Comparison of ENCODE assay signal across 8 cellular contexts in genomic region chr20:62063981-62064787, GRCh38. TPM values are rescaled to one million over a fixed set of nuclear protein-coding genes. Genes with fewer than 3 reads are reported as not detected.
DNase-seq lines count a peak whose midpoint lies in the region; ATAC-seq, FAIRE-seq and TF ChIP-seq lines count a peak whose summit lies in the region.

No MANE protein-coding gene starts in this region.

- H3K4me3 Mint-ChIP-seq in activated CD4-positive, alpha-beta T cell treated with anti-CD3 and anti-CD28 coated beads, Interleukin-2, amount 10 ng/mL, durations not matched to agents 7 days and 5 days, result peak overlapping the region; percentile 77

- in situ Hi-C loops in K562 (cut with MboI), result no loop called here

- H3K36me3 Mint-ChIP-seq in activated CD4-positive, alpha-beta T cell treated with anti-CD3 and anti-CD28 coated beads, Interleukin-2, amount 10 ng/mL, durations not matched to agents 7 days and 5 days (ENCODE audit: low read depth), result peaks cover 13% of the 10 kb centered on the region

- H3K36me3 ChIP-seq in K562 (ENCODE audit: control insufficient read depth, insufficient read depth, low read length) (peaks cover 35% of the 10 kb centered on the region), testis (ENCODE audit: low read depth, missing control alignments) (no peaks in the 10 kb centered on the region)

- POLR2A ChIA-PET in activated CD4-positive, alpha-beta T cell treated with anti-CD3 and anti-CD28 coated beads, Interleukin-2, amount 10 ng/mL, durations not matched to agents 7 days and 5 days (lab: Charles Lee), result no interaction called here
- POLR2A ChIA-PET in K562 (lab: Yijun Ruan, JAX), result interaction anchor here (0.5 kb wide), 1 partner anchor 689 kb away, joined by 3 read pairs; no protein-coding TSS in a partner anchor

- WGBS in K562 (ENCODE audit: insufficient coverage, low coverage, missing lambda C conversion rate), result 81% methylated on average over 26 of the region's 62 CpGs
- WGBS in testis, 2 donors, result 12 to 14% methylated on average over 19 to 47 of the region's 62 CpGs

- DNase-seq in activated CD4-positive, alpha-beta T cell treated with anti-CD3 and anti-CD28 coated beads, Interleukin-2, amount 10 ng/mL, durations not matched to agents 7 days and 5 days, result no peak
- no peak for DNase-seq in activated CD4-positive, alpha-beta T cell treated with anti-CD3 and anti-CD28 coated beads for 1 hour
- DNase-seq in K562 (ENCODE audit: extremely low read depth in 1 of 4, low spot score in 3 of 4), result peak in 2 of 4 experiments; percentile 24 to 56
- DNase-seq in kidney glomerular epithelial cell (lab: John Stamatoyannopoulos, UW), result peak; percentile 3
- DNase-seq in testis, result peak; percentile 42
- no peak for DNase-seq in mesenteric fat pad (ENCODE audit: low spot score)
- DNase-seq in NCI-H187 treated with DMSO at 0.1 percent for 48 hours (lab: John Stamatoyannopoulos, UW), result no peak

- peak overlapping the region in 1 of 2 experiments; percentile 85; a peak in 2 of 4 replicates for H3K9ac ChIP-seq in K562 (ENCODE audit: insufficient read depth in 1 of 2, low read depth in 2 of 2, low read length in 2 of 2)

- no peaks in the 10 kb centered on the region for H3K9me3 Mint-ChIP-seq in activated CD4-positive, alpha-beta T cell treated with anti-CD3 and anti-CD28 coated beads, Interleukin-2, amount 10 ng/mL, durations not matched to agents 7 days and 5 days

- H3K27ac ChIP-seq in K562 (ENCODE audit: extremely low read depth, low read depth, low read length) (no peak overlapping the region), testis (no peak overlapping the region)

- H3K4me3 ChIP-seq in K562 (no peak overlapping the region; the same call in 1 of the 2 replicates), testis (peak overlapping the region; percentile 26 to 54)

- TF ChIP-seq POLR2A in K562 (conservative IDR thresholded peaks at IDR 0.05) (no peak), testis (IDR thresholded peaks at IDR 0.05) (no peak)

- no peak overlapping the region for H3K4me2 ChIP-seq in K562 (ENCODE audit: insufficient read depth, low read length)

- FAIRE-seq in K562 (lab: Jason Lieb, UNC), result no peak

- TF ChIP-seq RAD21 in K562 (CRISPR knock-in tag; conservative IDR thresholded peaks at IDR 0.05 in 1 of 2, IDR thresholded peaks at IDR 0.05 in 1 of 2), result no peak

- no peak for TF ChIP-seq CTCF in K562 (IDR thresholded peaks at IDR 0.05 in 2 of 3, conservative IDR thresholded peaks at IDR 0.05 in 1 of 3; ENCODE audit: insufficient read depth in 2 of 3, low read depth in 1 of 3, low read length in 3 of 3)
- TF ChIP-seq CTCF in testis (IDR thresholded peaks at IDR 0.05), result no peak

- BruUV-seq in K562 (replicated peaks; lab: Mats Ljungman, UMichigan), result no TSS peak

- ATAC-seq in K562 (no peak), HG03095 (IDR thresholded peaks at IDR 0.05; ENCODE audit: unreplicated experiment) (no peak)

- peaks cover 53% of the 10 kb centered on the region for H3K4me1 Mint-ChIP-seq in activated CD4-positive, alpha-beta T cell treated with anti-CD3 and anti-CD28 coated beads, Interleukin-2, amount 10 ng/mL, durations not matched to agents 7 days and 5 days

- CTCF ChIA-PET in activated CD4-positive, alpha-beta T cell treated with anti-CD3 and anti-CD28 coated beads, Interleukin-2, amount 10 ng/mL, durations not matched to agents 7 days and 5 days (lab: Charles Lee), result no interaction called here
- CTCF ChIA-PET in K562 (lab: Yijun Ruan, JAX; ENCODE audit: low intra/inter-chr PET ratio), result no interaction called here

- H2AFZ ChIP-seq in K562 (ENCODE audit: low read depth, low read length), result no peak overlapping the region

- H3K9me3 ChIP-seq in K562 (replicated peaks; ENCODE audit: control insufficient read depth, insufficient read depth, low read depth, low read length), result no peaks in the 10 kb centered on the region
- no peaks in the 10 kb centered on the region for H3K9me3 ChIP-seq in testis

- H3K27ac Mint-ChIP-seq in activated CD4-positive, alpha-beta T cell treated with anti-CD3 and anti-CD28 coated beads, Interleukin-2, amount 10 ng/mL, durations not matched to agents 7 days and 5 days, result peak overlapping the region; percentile 79

- H3K4me1 ChIP-seq in K562 (replicated peaks in 1 of 2; ENCODE audit: control insufficient read depth in 2 of 2, insufficient read depth in 2 of 2, low read length in 2 of 2) (peaks cover 19 to 44% of the 10 kb centered on the region in 2 experiments), testis (peaks cover 34% of the 10 kb centered on the region)

- TF ChIP-seq EP300 in K562 (IDR thresholded peaks at IDR 0.05; ENCODE audit: low read length), result no peak

- no peaks in the 10 kb centered on the region for H3K27me3 ChIP-seq in K562 (ENCODE audit: control insufficient read depth in 2 of 2, insufficient read depth in 2 of 2, low read length in 2 of 2)
- H3K27me3 ChIP-seq in testis, result no peaks in the 10 kb centered on the region

- intact Hi-C loops in K562 (cut with micrococcal nuclease) (loop anchor here (5.0 kb wide), 1 partner anchor 37 kb away; no protein-coding TSS in a partner anchor), testis (cut with DNase I; ENCODE audit: low total_unique reads) (no loop called here)

- H3K9me1 ChIP-seq in K562 (ENCODE audit: control insufficient read depth, insufficient read depth, low read length), result peaks cover 12% of the 10 kb centered on the region

- peaks cover 42% of the 10 kb centered on the region for H4K20me1 ChIP-seq in K562 (replicated peaks; ENCODE audit: control insufficient read depth, insufficient read depth, low read length)

- no peaks in the 10 kb centered on the region for H3K27me3 Mint-ChIP-seq in activated CD4-positive, alpha-beta T cell treated with anti-CD3 and anti-CD28 coated beads, Interleukin-2, amount 10 ng/mL, durations not matched to agents 7 days and 5 days

- H3K79me2 ChIP-seq in K562 (ENCODE audit: control insufficient read depth, insufficient read depth, low read length), result peaks cover 53% of the 10 kb centered on the region

TF ChIP-seq in K562, 482 proteins besides CTCF, POLR2A, EP300 and RAD21 (continues in another document):
- no peak for TF ChIP-seq ZFP30 (CRISPR knock-in tag; IDR thresholded peaks at IDR 0.05; ENCODE audit: borderline replicate concordance)
- TF ChIP-seq, protein P1, sequence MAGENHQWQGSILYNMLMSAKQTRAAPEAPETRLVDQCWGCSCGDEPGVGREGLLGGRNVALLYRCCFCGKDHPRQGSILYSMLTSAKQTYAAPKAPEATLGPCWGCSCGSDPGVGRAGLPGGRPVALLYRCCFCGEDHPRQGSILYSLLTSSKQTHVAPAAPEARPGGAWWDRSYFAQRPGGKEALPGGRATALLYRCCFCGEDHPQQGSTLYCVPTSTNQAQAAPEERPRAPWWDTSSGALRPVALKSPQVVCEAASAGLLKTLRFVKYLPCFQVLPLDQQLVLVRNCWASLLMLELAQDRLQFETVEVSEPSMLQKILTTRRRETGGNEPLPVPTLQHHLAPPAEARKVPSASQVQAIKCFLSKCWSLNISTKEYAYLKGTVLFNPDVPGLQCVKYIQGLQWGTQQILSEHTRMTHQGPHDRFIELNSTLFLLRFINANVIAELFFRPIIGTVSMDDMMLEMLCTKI (IDR thresholded peaks at IDR 0.05; ENCODE audit: partially characterized antibody), result no peak

RNA-seq across cellular contexts. Expression of gene TAF4, which starts 1.5 kb away (rescaled TPM):
- total RNA-seq in activated CD4-positive, alpha-beta T cell treated with anti-CD3 and anti-CD28 coated beads, Interleukin-2, amount 10 ng/mL, durations not matched to agents 7 days and 5 days, result 10 to 100 TPM; 24.2 to 32.0 TPM
- total RNA-seq in K562 (2011; cell fraction: chromatin; rRNA removed; ENCODE audit: low replicate concordance), result 55.2 and 60.4 TPM in 2 replicates
- 24.2 and 29.5 TPM in 2 replicates for total RNA-seq in K562 (2011; cell fraction: nucleolus; rRNA removed)
- 37.6 and 39.3 TPM in 2 replicates for total RNA-seq in K562 (2011; cell fraction: nucleoplasm; rRNA removed)
- total RNA-seq in K562 (2014; rRNA removed) (5.3 and 6.7 TPM in 2 replicates), K562 (2014; rRNA removed; fragmentation: Illumina TruSeq; extraction: Trizol) (5.7 and 7.1 TPM in 2 replicates), K562 (2015; rRNA removed; fragmentation: Illumina TruSeq; extraction: Trizol) (5.6 and 7.8 TPM in 2 replicates), K562 (2021) (20.4 and 28.3 TPM in 2 replicates), testis (100 to 1,000 TPM; 107 to 111 TPM), mesenteric fat pad (13.0 TPM)
- polyA plus RNA-seq in K562 (2011; rRNA removed) (3.6 and 3.9 TPM in 2 replicates), K562 (2014; fragmentation: Illumina TruSeq; extraction: Trizol) (12.4 and 14.6 TPM in 2 replicates), K562 (2014; fragmentation: Nextera tagmentation; extraction: Ambion mirVana) (under 1 TPM; 0.44 to 0.48 TPM), K562 (2014; rRNA removed) (11.5 and 11.6 TPM in 2 replicates), testis (ENCODE audit: insufficient read depth, low read depth, low replicate concordance) (30.7 TPM)
- 3.1 and 9.7 TPM in 2 replicates for polyA plus RNA-seq in K562 (2011; cell fraction: cytosol; rRNA removed)
- polyA plus RNA-seq in K562 (2011; cell fraction: nucleus; rRNA removed), result 7.7 and 13.2 TPM in 2 replicates
- 10.2 and 14.4 TPM in 2 replicates for polyA plus RNA-seq in K562 (2012)
- 5.4 and 5.6 TPM in 2 replicates for polyA minus RNA-seq in K562 (2011; rRNA and poly(A)+ RNA removed)
- polyA minus RNA-seq in K562 (2011; cell fraction: cytosol; rRNA and poly(A)+ RNA removed), result 16.1 and 22.1 TPM in 2 replicates
- 6.1 and 8.2 TPM in 2 replicates for polyA minus RNA-seq in K562 (2011; cell fraction: nucleus; rRNA and poly(A)+ RNA removed)

RNA-seq across cellular contexts. Expression of gene LSM14B, which starts 58.1 kb away (rescaled TPM):
- 10 to 100 TPM; 42.6 to 47.1 TPM for total RNA-seq in activated CD4-positive, alpha-beta T cell treated with anti-CD3 and anti-CD28 coated beads, Interleukin-2, amount 10 ng/mL, durations not matched to agents 7 days and 5 days
- total RNA-seq in K562 (2011; cell fraction: chromatin; rRNA removed; ENCODE audit: low replicate concordance), result 47.0 and 71.4 TPM in 2 replicates
- total RNA-seq in K562 (2011; cell fraction: nucleolus; rRNA removed), result 35.4 and 42.2 TPM in 2 replicates
- total RNA-seq in K562 (2011; cell fraction: nucleoplasm; rRNA removed), result 57.3 and 73.7 TPM in 2 replicates
- total RNA-seq in K562 (2014; rRNA removed) (20.2 and 24.8 TPM in 2 replicates), K562 (2014; rRNA removed; fragmentation: Illumina TruSeq; extraction: Trizol) (12.8 and 13.1 TPM in 2 replicates), K562 (2015; rRNA removed; fragmentation: Illumina TruSeq; extraction: Trizol) (21.2 and 21.8 TPM in 2 replicates), K562 (2021) (32.7 and 36.0 TPM in 2 replicates), testis (100 to 1,000 TPM; 116 to 137 TPM), mesenteric fat pad (23.7 TPM)
- polyA plus RNA-seq in K562 (2011; rRNA removed) (22.6 and 25.8 TPM in 2 replicates), K562 (2014; fragmentation: Illumina TruSeq; extraction: Trizol) (19.5 and 25.0 TPM in 2 replicates), K562 (2014; fragmentation: Nextera tagmentation; extraction: Ambion mirVana) (under 1 TPM; 0.66 to 0.83 TPM), K562 (2014; rRNA removed) (26.5 and 27.8 TPM in 2 replicates), testis (ENCODE audit: insufficient read depth, low read depth, low replicate concordance) (91.0 TPM)
- polyA plus RNA-seq in K562 (2011; cell fraction: cytosol; rRNA removed), result 19.5 and 43.4 TPM in 2 replicates
- polyA plus RNA-seq in K562 (2011; cell fraction: nucleus; rRNA removed), result 40.4 and 59.2 TPM in 2 replicates
- 25.9 and 36.4 TPM in 2 replicates for polyA plus RNA-seq in K562 (2012)
- polyA minus RNA-seq in K562 (2011; rRNA and poly(A)+ RNA removed), result 16.3 and 20.9 TPM in 2 replicates
- 13.7 and 20.2 TPM in 2 replicates for polyA minus RNA-seq in K562 (2011; cell fraction: cytosol; rRNA and poly(A)+ RNA removed)
- polyA minus RNA-seq in K562 (2011; cell fraction: nucleus; rRNA and poly(A)+ RNA removed), result 14.7 and 21.3 TPM in 2 replicates

Comparison
In these comparisons a context has a peak if more than half of its experiments do, and no peak if none do; other contexts are left out.
1. DNase-seq: peak in kidney glomerular epithelial cell (single experiment) and testis (single experiment); none in activated CD4-positive, alpha-beta T cell treated with anti-CD3 and anti-CD28 coated beads, Interleukin-2, amount 10 ng/mL, durations not matched to agents 7 days and 5 days (single experiment), activated CD4-positive, alpha-beta T cell treated with anti-CD3 and anti-CD28 coated beads for 1 hour (single experiment), mesenteric fat pad (single experiment) and NCI-H187 treated with DMSO at 0.1 percent for 48 hours (single experiment).